Comparison of ENCODE assay signal across 9 cellular contexts in genomic region chr11:6297831-6298230, GRCh38. TPM values are rescaled to one million over a fixed set of nuclear protein-coding genes. Genes with fewer than 3 reads are reported as not detected.
DNase-seq lines count a peak whose midpoint lies in the region; ATAC-seq and TF ChIP-seq lines count a peak whose summit lies in the region.
"Had no signal": no experiment of that assay in that cellular context is flagged by ENCODE, and none has a peak within 500 bp of the region (broad histone marks: within the 10 kb centered on the region; RNA-seq: fewer than 3 reads in every experiment).

No MANE protein-coding gene starts in this region.

- peak; percentile 61 to 66 for TF ChIP-seq RAD21 in liver (IDR thresholded peaks at IDR 0.05)

- H3K9ac ChIP-seq in liver (ENCODE audit: low read depth in 1 of 2, low read length in 2 of 2): no peak overlapping the region

- no peak overlapping the region for H3K27ac ChIP-seq in CD8-positive, alpha-beta T cell (ENCODE audit: low read depth, low read length)
- H3K27ac ChIP-seq in liver (ENCODE audit: low read depth in 1 of 2, low read length in 2 of 2): no peak overlapping the region

- H3K27me3 Mint-ChIP-seq in CD8-positive, alpha-beta T cell (ENCODE audit: low read depth): peaks cover 8% of the 10 kb centered on the region

- no peak overlapping the region for H3K4me3 ChIP-seq in CD8-positive, alpha-beta T cell (ENCODE audit: low read depth, low read length)
- H3K4me3 ChIP-seq in WI38 (ENCODE audit: low read depth, low read length) (no peak overlapping the region), liver (ENCODE audit: low read depth in 1 of 3, low read length in 3 of 3) (no peak overlapping the region)

- intact Hi-C loops in CD8-positive, alpha-beta T cell (cut with DNase I, micrococcal nuclease): no loop called here

- CTCF ChIA-PET in CD8-positive, alpha-beta T cell (lab: Charles Lee): interaction anchor here (1.1 to 3.1 kb wide), 4 partner anchors 9 to 65 kb away, joined by 3 to 9 read pairs (median 4); no protein-coding TSS in a partner anchor

- H3K27ac Mint-ChIP-seq in CD8-positive, alpha-beta T cell: no peak overlapping the region

- H3K36me3 ChIP-seq in CD8-positive, alpha-beta T cell (ENCODE audit: insufficient read depth, low read length): no peaks in the 10 kb centered on the region
- H3K36me3 ChIP-seq in liver (ENCODE audit: control insufficient read depth in 4 of 4, insufficient read depth in 3 of 4, low read depth in 1 of 4, low read length in 3 of 4): no peaks in the 10 kb centered on the region

- no peak overlapping the region for H3K4me3 Mint-ChIP-seq in CD8-positive, alpha-beta T cell

- no peaks in the 10 kb centered on the region for H3K9me3 ChIP-seq in CD8-positive, alpha-beta T cell (ENCODE audit: low read length)
- no peaks in the 10 kb centered on the region for H3K9me3 ChIP-seq in liver (ENCODE audit: control insufficient read depth in 4 of 4, low read length in 3 of 4)

- POLR2A ChIA-PET in CD8-positive, alpha-beta T cell (lab: Charles Lee): no interaction called here

- 97% methylated on average over 1 of the region's 1 CpG for WGBS in liver

- H3K9me3 Mint-ChIP-seq in CD8-positive, alpha-beta T cell: no peaks in the 10 kb centered on the region

- H3K4me1 Mint-ChIP-seq in CD8-positive, alpha-beta T cell (ENCODE audit: low read depth): no peaks in the 10 kb centered on the region

- no peaks in the 10 kb centered on the region for H3K27me3 ChIP-seq in CD8-positive, alpha-beta T cell (ENCODE audit: insufficient read depth, low read length)
- H3K27me3 ChIP-seq in liver (ENCODE audit: control insufficient read depth in 4 of 4, insufficient read depth in 4 of 4, low read length in 3 of 4): peaks cover 0 to 2% (median 0%) of the 10 kb centered on the region in 4 donors

- TF ChIP-seq CTCF in CD8-positive, alpha-beta T cell (IDR thresholded peaks at IDR 0.05): peak; percentile 12
- TF ChIP-seq CTCF in WI38 (IDR thresholded peaks at IDR 0.05; ENCODE audit: low read depth, low read length): peak; percentile 16; the same call in 1 of the 2 replicates
- TF ChIP-seq CTCF in liver (IDR thresholded peaks at IDR 0.05; ENCODE audit: low read depth, low read length, missing input control): peak; percentile 35

- no peaks in the 10 kb centered on the region for H3K36me3 Mint-ChIP-seq in CD8-positive, alpha-beta T cell

- H3K4me1 ChIP-seq in CD8-positive, alpha-beta T cell (ENCODE audit: insufficient read depth, low read length): no peaks in the 10 kb centered on the region
- H3K4me1 ChIP-seq in liver (ENCODE audit: control insufficient read depth in 4 of 4, insufficient read depth in 4 of 4, low read length in 3 of 4): no peaks in the 10 kb centered on the region

- ATAC-seq in CD8-positive, alpha-beta T cell: no peak

- no peak for DNase-seq in CD8-positive, alpha-beta T cell
- DNase-seq in HCEC 1CT (peak; percentile 14), HPDE6-E6E7 (ENCODE audit: extremely low spot score) (no peak), NCI-H187 treated with DMSO at 0.1 percent for 48 hours (lab: John Stamatoyannopoulos, UW) (no peak), nucleus accumbens (lab: John Stamatoyannopoulos, UW) (no peak), T-helper 1 cell (no peak)
- DNase-seq: NCI-H187 had no signal

TF ChIP-seq in liver, 16 proteins besides CTCF, POLR2A, EP300 and RAD21:
- TF ChIP-seq RXRA (IDR thresholded peaks at IDR 0.05) (no peak), HNF4A (conservative IDR thresholded peaks at IDR 0.05) (no peak), YY1 (IDR thresholded peaks at IDR 0.05) (no peak), MAX (IDR thresholded peaks at IDR 0.05) (no peak), EGR1 (IDR thresholded peaks at IDR 0.05; ENCODE audit: low read depth in 2 of 2) (no peak), ATF3 (IDR thresholded peaks at IDR 0.05) (no peak), REST (IDR thresholded peaks at IDR 0.05) (no peak), NR2F2 (IDR thresholded peaks at IDR 0.05) (no peak), GABPA (IDR thresholded peaks at IDR 0.05 in 1 of 2, conservative IDR thresholded peaks at IDR 0.05 in 1 of 2) (no peak), FOXA2 (IDR thresholded peaks at IDR 0.05) (no peak), ZBTB33 (IDR thresholded peaks at IDR 0.05) (no peak), JUND (IDR thresholded peaks at IDR 0.05) (no peak), TAF1 (conservative IDR thresholded peaks at IDR 0.05) (no peak), HNF4G (IDR thresholded peaks at IDR 0.05) (no peak)
TF ChIP-seq in liver: peak in this region for 0.

RNA-seq across cellular contexts. Expression of gene CAVIN3, which starts 22.5 kb away (rescaled TPM):
- total RNA-seq in CD8-positive, alpha-beta T cell: not detected
- total RNA-seq in liver: 1 to 10 TPM; 4.0 to 4.4 TPM
- 10 to 100 TPM in 1 of 2 donors, 1 to 10 TPM in 1; 2.5 to 13.9 TPM for polyA plus RNA-seq in liver

RNA-seq across cellular contexts. Expression of gene CCKBR, which starts 38.2 kb away (rescaled TPM):
- total RNA-seq in CD8-positive, alpha-beta T cell: not detected
- not detected for total RNA-seq in liver
- polyA plus RNA-seq in liver: not detected

RNA-seq across cellular contexts. Expression of gene CNGA4, which starts 58.9 kb away (rescaled TPM):
- total RNA-seq in CD8-positive, alpha-beta T cell: under 1 TPM in 1 of 2 experiments, not detected in 1; 0.17 TPM
- not detected for total RNA-seq in liver
- under 1 TPM in 1 of 2 donors, not detected in 1; 0.09 TPM for polyA plus RNA-seq in liver

Comparison
In these comparisons a context has a peak if more than half of its experiments do, and no peak if none do; other contexts are left out.
1. RNA of gene CAVIN3, which starts 22.5 kb away (total RNA-seq): 4.0 to 4.4 TPM in liver; not detected in CD8-positive, alpha-beta T cell; every median in the first group is over 4 times any median in the second.
2. Peak in every context shown above with its lines, with median percentiles within 50 percentile points of each other: CTCF ChIP-seq.